ENCODE assay signal across 34 cellular contexts in the genomic region with DNA sequence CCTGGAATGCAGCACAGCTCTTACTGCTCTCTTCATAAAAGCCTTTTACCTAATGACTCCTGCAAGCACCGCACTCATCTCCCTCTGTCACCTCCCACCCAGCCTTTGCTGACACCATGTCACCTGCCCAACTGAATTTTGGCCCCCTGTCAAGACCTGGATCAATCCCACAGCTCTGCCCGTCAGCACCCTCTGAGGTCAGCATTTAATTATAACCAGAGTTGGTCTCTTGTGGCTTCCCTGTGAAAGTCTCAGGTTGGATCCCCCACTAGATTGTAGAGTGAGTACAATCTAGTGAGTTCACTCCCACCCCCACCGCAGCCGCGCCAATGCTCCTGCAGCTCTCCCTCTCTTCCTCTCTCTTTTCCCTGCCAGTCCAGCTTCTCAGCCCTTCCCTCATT. TPM values are rescaled to one million over a fixed set of nuclear protein-coding genes. Genes with fewer than 3 reads are reported as not detected.
DNase-seq lines count a peak whose midpoint lies in the region; ATAC-seq and TF ChIP-seq lines count a peak whose summit lies in the region.
"Had no signal": no experiment of that assay in that cellular context is flagged by ENCODE, and none has a peak within 500 bp of the region (broad histone marks: within the 10 kb centered on the region; RNA-seq: fewer than 3 reads in every experiment).

No MANE protein-coding gene starts in this region.

- TF ChIP-seq CTCF in left ventricle myocardium inferior (IDR thresholded peaks at IDR 0.05; ENCODE audit: borderline replicate concordance) = no peak
- no peak for TF ChIP-seq CTCF in spleen (IDR thresholded peaks at IDR 0.05 in 8 of 11, conservative IDR thresholded peaks at IDR 0.05 in 3 of 11)

- H3K27me3 Mint-ChIP-seq in activated naive CD8-positive, alpha-beta T cell = peaks cover 37% of the 10 kb centered on the region
- H3K27me3 Mint-ChIP-seq in activated naive CD8-positive, alpha-beta T cell treated with anti-CD3 and anti-CD28 coated beads for 36 hours = peaks cover 58% of the 10 kb centered on the region

- H3K4me1 ChIP-seq in left ventricle myocardium inferior (peaks cover 37% of the 10 kb centered on the region), spleen (peaks cover 4 to 30% (median 9%) of the 10 kb centered on the region in 6 donors)
- H3K4me1 ChIP-seq: lower lobe of right lung, parathyroid adenoma had no signal

- TF ChIP-seq POLR2A in spleen (IDR thresholded peaks at IDR 0.05) = no peak

- no peak overlapping the region for H3K27ac Mint-ChIP-seq in activated naive CD8-positive, alpha-beta T cell
- no peak overlapping the region for H3K27ac Mint-ChIP-seq in activated naive CD8-positive, alpha-beta T cell treated with anti-CD3 and anti-CD28 coated beads for 36 hours
- H3K27ac Mint-ChIP-seq: activated CD4-positive, alpha-beta T cell treated with anti-CD3 and anti-CD28 coated beads, Interleukin-2, amount 10 ng/mL, durations not matched to agents 24 days and 14 days; activated naive CD8-positive, alpha-beta T cell treated with anti-CD3 and anti-CD28 coated beads, Interleukin-2, amount 10 ng/mL, durations not matched to agents 7 days and 5 days; nephron progenitor cell; WTC11 had no signal

- H3K27me3 ChIP-seq in left ventricle myocardium inferior (ENCODE audit: low read depth) (peaks cover 16% of the 10 kb centered on the region), spleen (replicated peaks in 1 of 7) (peaks cover 0 to 83% (median 26%) of the 10 kb centered on the region in 7 donors)

- peak overlapping the region; percentile 27 for H3K4me3 Mint-ChIP-seq in activated naive CD8-positive, alpha-beta T cell
- H3K4me3 Mint-ChIP-seq in activated naive CD8-positive, alpha-beta T cell treated with anti-CD3 and anti-CD28 coated beads for 36 hours = no peak overlapping the region
- H3K4me3 Mint-ChIP-seq: activated CD4-positive, alpha-beta T cell treated with anti-CD3 and anti-CD28 coated beads, Interleukin-2, amount 10 ng/mL, durations not matched to agents 24 days and 14 days; activated naive CD8-positive, alpha-beta T cell treated with anti-CD3 and anti-CD28 coated beads, Interleukin-2, amount 10 ng/mL, durations not matched to agents 7 days and 5 days; nephron progenitor cell had no signal

- no peak overlapping the region for H3K4me3 ChIP-seq in left ventricle myocardium inferior
- no peak overlapping the region for H3K4me3 ChIP-seq in spleen
- H3K4me3 ChIP-seq: cardiac muscle cell, GM12878, lower lobe of right lung, SK-N-MC had no signal

- intact Hi-C loops in left ventricle myocardium inferior (cut with micrococcal nuclease) (no loop called here), sciatic nerve (cut with DNase I) (no loop called here), spleen (cut with DNase I; ENCODE audit: low total_unique reads) (no loop called here)

- no peaks in the 10 kb centered on the region for H3K9me3 Mint-ChIP-seq in activated naive CD8-positive, alpha-beta T cell (ENCODE audit: low read depth)
- H3K9me3 Mint-ChIP-seq in activated naive CD8-positive, alpha-beta T cell treated with anti-CD3 and anti-CD28 coated beads for 36 hours = no peaks in the 10 kb centered on the region
- H3K9me3 Mint-ChIP-seq: activated CD4-positive, alpha-beta T cell treated with anti-CD3 and anti-CD28 coated beads, Interleukin-2, amount 10 ng/mL, durations not matched to agents 24 days and 14 days; activated naive CD8-positive, alpha-beta T cell treated with anti-CD3 and anti-CD28 coated beads, Interleukin-2, amount 10 ng/mL, durations not matched to agents 7 days and 5 days; nephron progenitor cell; WTC11 had no signal

- H3K9me3 ChIP-seq in left ventricle myocardium inferior (replicated peaks) (no peaks in the 10 kb centered on the region), spleen (no peaks in the 10 kb centered on the region)
- H3K9me3 ChIP-seq: lower lobe of right lung, stomach had no signal

- H3K27ac ChIP-seq in left ventricle myocardium inferior (replicated peaks) = peak overlapping the region; percentile 71
- H3K27ac ChIP-seq in spleen = no peak overlapping the region
- H3K27ac ChIP-seq: cardiac muscle cell, parathyroid adenoma, RWPE1, SK-N-MC had no signal

- no peaks in the 10 kb centered on the region for H3K36me3 Mint-ChIP-seq in activated naive CD8-positive, alpha-beta T cell
- H3K36me3 Mint-ChIP-seq in activated naive CD8-positive, alpha-beta T cell treated with anti-CD3 and anti-CD28 coated beads for 36 hours = no peaks in the 10 kb centered on the region
- H3K36me3 Mint-ChIP-seq: activated naive CD8-positive, alpha-beta T cell treated with anti-CD3 and anti-CD28 coated beads, Interleukin-2, amount 10 ng/mL, durations not matched to agents 7 days and 5 days; WTC11 had no signal

- ATAC-seq in sciatic nerve (no peak), GM19395 (IDR thresholded peaks at IDR 0.05; ENCODE audit: unreplicated experiment) (no peak)
- ATAC-seq: WTC11 had no signal

- H3K4me1 Mint-ChIP-seq in activated naive CD8-positive, alpha-beta T cell (ENCODE audit: low read depth) = peaks cover 3% of the 10 kb centered on the region
- H3K4me1 Mint-ChIP-seq in activated naive CD8-positive, alpha-beta T cell treated with anti-CD3 and anti-CD28 coated beads for 36 hours = peaks cover 3% of the 10 kb centered on the region

- H3K36me3 ChIP-seq in left ventricle myocardium inferior (no peaks in the 10 kb centered on the region), spleen (no peaks in the 10 kb centered on the region)
- H3K36me3 ChIP-seq: cardiac muscle cell, lower lobe of right lung, stomach had no signal

- no peak for DNase-seq in activated naive CD8-positive, alpha-beta T cell treated with anti-CD3 and anti-CD28 coated beads for 36 hours
- DNase-seq in RPMI8226 (peak; percentile 30), left ventricle myocardium inferior (peak; percentile 54), sciatic nerve (ENCODE audit: low spot score) (peak; percentile 28), spleen (no peak), NCI-H1436 (lab: John Stamatoyannopoulos, UW) (no peak)
- DNase-seq: activated CD4-positive, alpha-beta T cell treated with anti-CD3 and anti-CD28 coated beads, Interleukin-2, amount 10 ng/mL, durations not matched to agents 24 days and 14 days; activated effector memory CD4-positive, alpha-beta T cell treated with anti-CD3 and anti-CD28 coated beads, Interleukin-2, amount 50 U/mL, for 16 hours; activated naive CD8-positive, alpha-beta T cell treated with anti-CD3 and anti-CD28 coated beads, Interleukin-2, amount 10 ng/mL, durations not matched to agents 7 days and 5 days; activated T-cell treated with anti-CD3 and anti-CD28 coated beads, Interleukin-2, amount 50 U/mL, for 1 hour; DMS 273 treated with DMSO at 0.1 percent for 48 hours; erythroblast; H7; lower lobe of right lung; NCI-H1694 treated with DMSO at 0.1 percent for 48 hours; NCI-H446 treated with DMSO at 0.1 percent for 48 hours; NCI-H82; nephron progenitor cell; stimulated activated CD4-positive, alpha-beta T cell treated with anti-CD3 and anti-CD28 coated beads, Interleukin-12 subunit alpha, Interleukin-12 subunit beta, amount 100 ng/mL, for 4 hours; stimulated activated CD4-positive, alpha-beta T cell treated with anti-CD3 and anti-CD28 coated beads, Interleukin-2, amount 100 ng/mL, for 48 hours; stomach; T-helper 1 cell had no signal

- 72 to 84% (median 78%) methylated on average over 5 of the region's 5 CpGs for WGBS in spleen, 5 donors

RNA-seq across cellular contexts. Expression of a gene that starts 8.3 kb away (rescaled TPM):
- under 1 TPM; 0.41 to 0.58 TPM for total RNA-seq in activated naive CD8-positive, alpha-beta T cell treated with anti-CD3 and anti-CD28 coated beads for 36 hours
- total RNA-seq in left ventricle myocardium inferior (12.9 TPM), sciatic nerve (2.9 TPM), spleen (1 to 10 TPM in 1 of 7 donors, under 1 TPM in 4, not detected in 2; 0.23 to 1.9 (median 0.47) TPM)
- polyA plus RNA-seq in spleen = under 1 TPM; 0.06 to 0.37 (median 0.14) TPM
- total RNA-seq: GM12878 had no signal

RNA-seq across cellular contexts. Expression of a gene that starts 32.1 kb away (rescaled TPM):
- total RNA-seq in activated naive CD8-positive, alpha-beta T cell treated with anti-CD3 and anti-CD28 coated beads for 36 hours = not detected
- total RNA-seq in left ventricle myocardium inferior (24.9 TPM), sciatic nerve (2.7 TPM), spleen (under 1 TPM in 3 of 7 donors, not detected in 4; 0.03 to 0.15 (median 0.14) TPM)
- under 1 TPM; 0.02 to 0.04 (median 0.03) TPM for polyA plus RNA-seq in spleen
- total RNA-seq: activated CD8-positive, alpha-beta memory T cell treated with anti-CD3 and anti-CD28 coated beads for 36 hours; activated naive CD8-positive, alpha-beta T cell treated with anti-CD3 and anti-CD28 coated beads, Interleukin-2, amount 10 ng/mL, durations not matched to agents 7 days and 5 days; GM12878; mononuclear cell had no signal
- polyA plus RNA-seq: aorta had no signal

RNA-seq across cellular contexts. Expression of a gene that starts 57.5 kb away (rescaled TPM):
- not detected for total RNA-seq in activated naive CD8-positive, alpha-beta T cell treated with anti-CD3 and anti-CD28 coated beads for 36 hours
- total RNA-seq in left ventricle myocardium inferior (not detected), sciatic nerve (not detected), spleen (1 to 10 TPM in 1 of 7 donors, under 1 TPM in 6; 0.20 to 1.3 (median 0.46) TPM)
- polyA plus RNA-seq in spleen = under 1 TPM; 0.16 to 0.59 (median 0.33) TPM
- total RNA-seq: cardiac muscle cell, GM12878, H7, lower lobe of right lung, stomach, WTC11 had no signal
- polyA plus RNA-seq: aorta, cardiac muscle cell, keratinocyte had no signal

Comparison
In these comparisons a context has a peak if more than half of its experiments do, and no peak if none do; other contexts are left out.
1. DNase-seq: peak in RPMI8226 (single experiment), left ventricle myocardium inferior (single experiment) and sciatic nerve (single experiment); none in activated naive CD8-positive, alpha-beta T cell treated with anti-CD3 and anti-CD28 coated beads for 36 hours (single experiment), spleen (single experiment) and NCI-H1436 (single experiment).